ENCODE assay signal across 8 cellular contexts in genomic region chr2:9842487-9843228, GRCh38.
DNase-seq lines count a peak whose midpoint lies in the region; TF ChIP-seq lines count a peak whose summit lies in the region.

No MANE protein-coding gene starts in this region.

- H3K27ac ChIP-seq in ACC112 (ENCODE audit: low read depth, low read length) (peak overlapping the region; percentile 89), muscle layer of duodenum (ENCODE audit: low read length) (peak overlapping the region; percentile 85)

- peaks cover 40% of the 10 kb centered on the region for H3K79me2 ChIP-seq in ACC112 (ENCODE audit: control insufficient read depth, insufficient read depth, low read length, unreplicated experiment)

- peaks cover 28% of the 10 kb centered on the region for H3K4me1 ChIP-seq in ACC112 (ENCODE audit: control insufficient read depth, insufficient read depth, low read length, unreplicated experiment)
- H3K4me1 ChIP-seq in muscle layer of duodenum (ENCODE audit: control insufficient read depth in 1 of 2, insufficient read depth in 2 of 2, low read length in 2 of 2), result peaks cover 0 to 12% of the 10 kb centered on the region in 2 donors

- H3K36me3 ChIP-seq in ACC112 (ENCODE audit: insufficient read depth, low read length) (no peaks in the 10 kb centered on the region), muscle layer of duodenum (ENCODE audit: control insufficient read depth in 1 of 2, insufficient read depth in 2 of 2, low read length in 2 of 2) (peaks cover 0 to 8% of the 10 kb centered on the region in 2 donors)

- no peaks in the 10 kb centered on the region for H3K9me3 ChIP-seq in muscle layer of duodenum (ENCODE audit: control insufficient read depth in 1 of 2, low read length in 2 of 2)

- H3K27me3 ChIP-seq in ACC112 (ENCODE audit: insufficient read depth, low read length) (no peaks in the 10 kb centered on the region), muscle layer of duodenum (ENCODE audit: low read depth, low read length) (no peaks in the 10 kb centered on the region)

- DNase-seq in LNCaP clone FGC (ENCODE audit: low read depth), result no peak
- DNase-seq in choroid plexus epithelial cell (ENCODE audit: low read depth), result no peak
- DNase-seq in COLO829 (ENCODE audit: low spot score), result no peak
- no peak for DNase-seq in ecto neural progenitor cell (ENCODE audit: low spot score)
- DNase-seq in stimulated activated CD4-positive, alpha-beta T cell treated with anti-CD3 and anti-CD28 coated beads, Interleukin-4, amount 100 ng/mL, for 1 hour, result no peak
- no peak for DNase-seq in RKO (ENCODE audit: low spot score)

- TF ChIP-seq CTCF in LNCaP clone FGC (IDR thresholded peaks at IDR 0.05; ENCODE audit: control insufficient read depth, extremely low read depth, insufficient read depth), result no peak
- TF ChIP-seq CTCF in choroid plexus epithelial cell (conservative IDR thresholded peaks at IDR 0.05; ENCODE audit: low read depth, low read length), result no peak

- H3K4me3 ChIP-seq in ACC112 (ENCODE audit: low read depth, low read length) (peak overlapping the region; percentile 83), LNCaP clone FGC (ENCODE audit: low read depth, low read length) (peak overlapping the region; percentile 79), choroid plexus epithelial cell (ENCODE audit: low read depth, low read length) (peak overlapping the region; percentile 81), muscle layer of duodenum (ENCODE audit: low read depth in 1 of 2, low read length in 2 of 2) (peak overlapping the region; percentile 71 to 78)

- peak overlapping the region; percentile 66 for H2AFZ ChIP-seq in ACC112 (ENCODE audit: low read length, unreplicated experiment)
